ENCODE assay signal across 1 cellular context in genomic region chr14:101226603-101227425, GRCh38.
TF ChIP-seq lines count a peak whose summit lies in the region.

No MANE protein-coding gene starts in this region.

TF ChIP-seq in H1, 55 proteins besides CTCF, POLR2A, EP300 and RAD21:
- TF ChIP-seq SP1 (IDR thresholded peaks at IDR 0.05; ENCODE audit: low read depth, low read length) = no peak
- TF ChIP-seq TAF1 (IDR thresholded peaks at IDR 0.05; ENCODE audit: low read depth, low read length) = no peak
- TF ChIP-seq CBX8 (IDR thresholded peaks at IDR 0.05; ENCODE audit: borderline replicate concordance, low read depth, low read length) = no peak
- TF ChIP-seq ASH2L (IDR thresholded peaks at IDR 0.05; ENCODE audit: low read length) = no peak
- no peak for TF ChIP-seq EGR1 (IDR thresholded peaks at IDR 0.05; ENCODE audit: borderline replicate concordance, low read depth, low read length)
- no peak for TF ChIP-seq USF2 (IDR thresholded peaks at IDR 0.05; ENCODE audit: low read length)
- no peak for TF ChIP-seq SUZ12 (IDR thresholded peaks at IDR 0.05; ENCODE audit: low read length)
- TF ChIP-seq NRF1 (IDR thresholded peaks at IDR 0.05; ENCODE audit: low read depth, low read length) = no peak
- TF ChIP-seq ZNF274 (IDR thresholded peaks at IDR 0.05; ENCODE audit: borderline replicate concordance, extremely low read depth, low read length) = no peak
